In genomic region chr9:98445576-98445975, GRCh38 we compare ENCODE assay signal across 15 cellular contexts.
"Had no signal": no experiment of that assay in that cellular context is flagged by ENCODE, and none has a peak within 500 bp of the region (broad histone marks: within the 10 kb centered on the region; RNA-seq: fewer than 3 reads in every experiment).

No MANE protein-coding gene starts in this region.

- H3K4me3 ChIP-seq: breast epithelium, dorsolateral prefrontal cortex, esophagus squamous epithelium, lung, right atrium auricular region, skin epidermis, thyroid gland had no signal

- H3K9me3 ChIP-seq: breast epithelium, esophagus squamous epithelium, right atrium auricular region, thyroid gland had no signal

- H3K4me3 Mint-ChIP-seq: activated CD8-positive, alpha-beta T cell treated with anti-CD3 and anti-CD28 coated beads, Interleukin-2, amount 10 ng/mL, durations not matched to agents 7 days and 5 days had no signal

- H3K27me3 ChIP-seq: breast epithelium, dorsolateral prefrontal cortex, right atrium auricular region, thyroid gland had no signal

- H3K27ac ChIP-seq: breast epithelium, dorsolateral prefrontal cortex, esophagus squamous epithelium, right atrium auricular region, skin epidermis, thyroid gland had no signal

- H3K36me3 ChIP-seq: breast epithelium, esophagus squamous epithelium, right atrium auricular region, thyroid gland had no signal

- DNase-seq: activated CD4-positive, alpha-beta T cell treated with anti-CD3 and anti-CD28 coated beads for 4 hours; activated CD8-positive, alpha-beta memory T cell treated with anti-CD3 and anti-CD28 coated beads, Interleukin-2, amount 50 U/mL, for 48 hours; activated CD8-positive, alpha-beta T cell treated with anti-CD3 and anti-CD28 coated beads, Interleukin-2, amount 10 ng/mL, durations not matched to agents 7 days and 5 days; aorta; dorsolateral prefrontal cortex; esophagus squamous epithelium; foreskin fibroblast; left cardiac atrium; midbrain; posterior cingulate gyrus; thyroid gland had no signal

- H3K27ac Mint-ChIP-seq: activated CD8-positive, alpha-beta T cell treated with anti-CD3 and anti-CD28 coated beads, Interleukin-2, amount 10 ng/mL, durations not matched to agents 7 days and 5 days had no signal

- H3K4me1 ChIP-seq: breast epithelium, esophagus squamous epithelium, right atrium auricular region, thyroid gland had no signal

- ATAC-seq: activated CD8-positive, alpha-beta T cell treated with anti-CD3 and anti-CD28 coated beads, Interleukin-2, amount 10 ng/mL, durations not matched to agents 7 days and 5 days; left cardiac atrium had no signal
